ENCODE assay signal across 20 cellular contexts in the genomic region with DNA sequence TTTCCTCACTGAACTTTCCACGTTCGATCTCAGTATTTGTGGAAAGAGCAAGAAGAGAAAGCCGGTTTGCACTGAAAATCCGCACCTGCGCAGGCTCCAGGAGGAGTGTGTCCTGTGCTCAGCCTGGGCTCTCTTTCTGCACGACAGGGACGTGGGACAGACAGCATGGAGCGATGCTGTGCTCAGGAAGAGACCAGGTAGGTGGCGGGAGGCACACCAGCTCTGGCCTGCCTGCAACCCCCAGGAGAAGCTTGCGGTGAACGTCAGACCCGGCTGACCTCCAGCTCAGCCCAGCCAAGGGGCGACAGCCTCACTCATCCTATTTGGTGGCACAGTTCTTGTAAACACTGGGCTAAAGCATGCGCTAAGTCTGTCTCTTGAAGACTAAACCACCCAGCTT. TPM values are rescaled to one million over a fixed set of nuclear protein-coding genes. Genes with fewer than 3 reads are reported as not detected.
A peak's percentile ranks its signal among the peaks of the same experiment; 100 is the strongest.
DNase-seq lines count a peak whose midpoint lies in the region; ATAC-seq and TF ChIP-seq lines count a peak whose summit lies in the region.
"Had no signal": no experiment of that assay in that cellular context is flagged by ENCODE, and none has a peak within 500 bp of the region (broad histone marks: within the 10 kb centered on the region; RNA-seq: fewer than 3 reads in every experiment).

No MANE protein-coding gene starts in this region.

- H3K27me3 Mint-ChIP-seq in glutamatergic neuron (ENCODE audit: unreplicated experiment) (peaks cover 18% of the 10 kb centered on the region), nephron progenitor cell (ENCODE audit: low read depth, poor library complexity) (no peaks in the 10 kb centered on the region)

- DNase-seq in left cardiac atrium (peak; percentile 13), Right ventricle myocardium inferior (ENCODE audit: missing footprints) (no peak), glutamatergic neuron (no peak), nephron progenitor cell (no peak), NCI-H526 (lab: John Stamatoyannopoulos, UW) (no peak)
- DNase-seq: 8988T, ACHN, H9, Karpas-422, NCI-H1092 treated with DMSO at 0.1 percent for 48 hours, NCI-H1436 treated with DMSO at 0.1 percent for 48 hours, NCI-H187 treated with DMSO at 0.1 percent for 48 hours, NCI-H2107, NCI-H524 treated with DMSO at 0.1 percent for 48 hours, PC-9, Right ventricle myocardium superior had no signal

- TF ChIP-seq CTCF in glutamatergic neuron (IDR thresholded peaks at IDR 0.05; ENCODE audit: partially characterized antibody, unreplicated experiment) (no peak), nephron progenitor cell (IDR thresholded peaks at IDR 0.05) (no peak)

- intact Hi-C loops in left cardiac atrium (cut with DNase I): no loop called here
- intact Hi-C loops in Right ventricle myocardium inferior (cut with DNase I): no loop called here

- no peak overlapping the region for H3K4me3 Mint-ChIP-seq in glutamatergic neuron (ENCODE audit: unreplicated experiment)
- no peak overlapping the region for H3K4me3 Mint-ChIP-seq in nephron progenitor cell
- H3K4me3 Mint-ChIP-seq: H9 had no signal

- H3K9me3 Mint-ChIP-seq in glutamatergic neuron (ENCODE audit: unreplicated experiment) (peaks cover 14% of the 10 kb centered on the region), nephron progenitor cell (peaks cover 2% of the 10 kb centered on the region)
- H3K9me3 Mint-ChIP-seq: H9 had no signal

- H3K36me3 Mint-ChIP-seq in glutamatergic neuron (ENCODE audit: unreplicated experiment) (peaks cover 12% of the 10 kb centered on the region), nephron progenitor cell (ENCODE audit: low read depth) (peaks cover 47% of the 10 kb centered on the region)

- ATAC-seq in left cardiac atrium (no peak), Right ventricle myocardium inferior (no peak), HG03196 (IDR thresholded peaks at IDR 0.05; ENCODE audit: unreplicated experiment) (no peak), HG02973 (IDR thresholded peaks at IDR 0.05; ENCODE audit: unreplicated experiment) (no peak), HG02852 (IDR thresholded peaks at IDR 0.05; ENCODE audit: unreplicated experiment) (no peak)
- ATAC-seq: HepG2 had no signal

- peak overlapping the region; percentile 16 for H3K27ac Mint-ChIP-seq in glutamatergic neuron (ENCODE audit: unreplicated experiment)
- peak overlapping the region; percentile 93 for H3K27ac Mint-ChIP-seq in nephron progenitor cell

- H3K4me1 Mint-ChIP-seq in glutamatergic neuron (ENCODE audit: low read depth, unreplicated experiment) (peaks cover 30% of the 10 kb centered on the region), nephron progenitor cell (peaks cover 32% of the 10 kb centered on the region)

RNA-seq across cellular contexts. Expression of gene NAXD, which starts 35.9 kb away (rescaled TPM):
- total RNA-seq in left cardiac atrium (10 to 100 TPM; 23.7 to 27.0 TPM), Right ventricle myocardium inferior (27.9 TPM), glutamatergic neuron (ENCODE audit: unreplicated experiment) (41.2 TPM)

RNA-seq across cellular contexts. Expression of gene CARS2, which starts 54.6 kb away (rescaled TPM):
- total RNA-seq in left cardiac atrium (10 to 100 TPM; 36.6 to 37.9 TPM), Right ventricle myocardium inferior (52.1 TPM), glutamatergic neuron (ENCODE audit: unreplicated experiment) (102 TPM)
